In the genomic region with DNA sequence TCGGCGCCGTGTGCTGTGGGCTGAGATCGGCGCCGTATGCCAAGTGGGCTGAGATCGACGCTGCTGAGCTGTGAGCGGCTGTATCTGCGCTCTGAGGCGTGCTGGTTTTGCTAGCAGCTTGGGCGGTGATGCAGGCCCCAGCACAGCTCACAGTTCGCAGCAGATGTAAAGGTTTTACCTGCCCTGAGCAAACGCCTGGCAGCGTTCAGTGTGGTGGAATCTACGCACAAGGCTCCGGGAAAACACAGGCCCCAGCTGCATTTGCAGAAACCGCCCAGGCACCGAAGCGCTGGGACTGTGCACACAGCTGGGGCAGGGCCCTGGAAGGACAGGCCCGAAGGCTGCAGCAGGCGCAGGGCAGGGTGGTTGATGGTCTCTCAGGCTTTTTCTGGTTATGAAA, we compare ENCODE assay signal across 20 cellular contexts. TPM values are rescaled to one million over a fixed set of nuclear protein-coding genes. Genes with fewer than 3 reads are reported as not detected.
"Had no signal": no experiment of that assay in that cellular context is flagged by ENCODE, and none has a peak within 500 bp of the region (broad histone marks: within the 10 kb centered on the region; RNA-seq: fewer than 3 reads in every experiment).

No MANE protein-coding gene starts in this region.

- H3K4me1 ChIP-seq: gastroesophageal sphincter, parathyroid adenoma, suprapubic skin had no signal

- H3K36me3 Mint-ChIP-seq: mesothelial cell of epicardium had no signal

- H3K4me1 Mint-ChIP-seq: endodermal cell, mesothelial cell of epicardium had no signal

- ATAC-seq: gastroesophageal sphincter; stimulated activated naive CD8-positive, alpha-beta T cell treated with anti-CD3 and anti-CD28 coated beads, Interleukin-15, Interleukin-2, amounts not matched to agents 100 U/mL and 50 U/mL, for 24 hours had no signal

- H3K27me3 ChIP-seq: suprapubic skin had no signal

- H3K36me3 ChIP-seq: gastroesophageal sphincter, suprapubic skin had no signal

- H3K9me3 Mint-ChIP-seq: activated T-helper 2 cell treated with anti-CD3 and anti-CD28 coated beads, Interferon-gamma antibody, Interleukin-2, Interleukin-4, amounts not matched to agents 10 μg/mL and 5 μg/mL and 100 μg/mL, durations not matched to agents 14 hours and 24 hours and 36 hours; endodermal cell; mesothelial cell of epicardium; neural crest cell had no signal

- H3K4me3 ChIP-seq: dorsolateral prefrontal cortex, gastroesophageal sphincter, SK-N-MC, suprapubic skin had no signal

- H3K79me2 ChIP-seq: parathyroid adenoma had no signal

- DNase-seq: activated CD4-positive, alpha-beta T cell treated with anti-CD3 and anti-CD28 coated beads for 1 hour; activated CD4-positive, alpha-beta T cell treated with anti-CD3 and anti-CD28 coated beads, Interleukin-2, amount 50 U/mL, for 48 hours; activated naive CD4-positive, alpha-beta T cell treated with anti-CD3 and anti-CD28 coated beads, Interleukin-2, amount 50 U/mL, for 16 hours; endodermal cell; erythroblast; hippocampal formation; small intestine; stimulated activated naive CD8-positive, alpha-beta T cell treated with anti-CD3 and anti-CD28 coated beads, Interleukin-15, Interleukin-2, amounts not matched to agents 100 U/mL and 50 U/mL, for 24 hours; T-helper 1 cell; T1000; trophoblast cell had no signal

- H3K4me3 Mint-ChIP-seq: endodermal cell, mesothelial cell of epicardium, neural crest cell had no signal

- FAIRE-seq: keratinocyte, small intestine had no signal

- H3K27ac Mint-ChIP-seq: activated T-helper 2 cell treated with anti-CD3 and anti-CD28 coated beads, Interferon-gamma antibody, Interleukin-2, Interleukin-4, amounts not matched to agents 10 μg/mL and 5 μg/mL and 100 μg/mL, durations not matched to agents 14 hours and 24 hours and 36 hours; endodermal cell; mesothelial cell of epicardium had no signal

- H3K9me3 ChIP-seq: gastroesophageal sphincter, suprapubic skin had no signal

- H3K9ac ChIP-seq: parathyroid adenoma had no signal

- H2AFZ ChIP-seq: parathyroid adenoma had no signal

- H3K27ac ChIP-seq: gastroesophageal sphincter, parathyroid adenoma, SK-N-MC, suprapubic skin had no signal

RNA-seq across cellular contexts. Expression of gene ZNF469, which starts 8.0 kb away (rescaled TPM):
- polyA plus RNA-seq: keratinocyte had no signal
